In genomic region chr1:19312782-19313635, GRCh38 we compare ENCODE assay signal across 8 cellular contexts. TPM values are rescaled to one million over a fixed set of nuclear protein-coding genes. Genes with fewer than 3 reads are reported as not detected.
DNase-seq lines count a peak whose midpoint lies in the region; ATAC-seq lines count a peak whose summit lies in the region.

No MANE protein-coding gene starts in this region.

- H3K9me3 Mint-ChIP-seq in activated naive CD4-positive, alpha-beta T cell treated with anti-CD3 and anti-CD28 coated beads, Interleukin-2, amount 50 U/mL, for 72 hours: no peaks in the 10 kb centered on the region
- no peaks in the 10 kb centered on the region for H3K9me3 Mint-ChIP-seq in immature natural killer cell

- H3K27ac Mint-ChIP-seq in activated naive CD4-positive, alpha-beta T cell treated with anti-CD3 and anti-CD28 coated beads, Interleukin-2, amount 50 U/mL, for 72 hours: peak overlapping the region; percentile 51 to 80
- H3K27ac Mint-ChIP-seq in immature natural killer cell: peak overlapping the region; percentile 48 to 86 (median 72)

- DNase-seq in NOMO-1 treated with DMSO at 0.1 percent for 48 hours (lab: John Stamatoyannopoulos, UW; ENCODE audit: unreplicated experiment): peak; percentile 9
- no peak for DNase-seq in NOMO-1 treated with dmso at 0.1 percent for 144 hours (lab: John Stamatoyannopoulos, UW; ENCODE audit: unreplicated experiment)
- DNase-seq in activated naive CD4-positive, alpha-beta T cell treated with anti-CD3 and anti-CD28 coated beads, Interleukin-2, amount 50 U/mL, for 72 hours (ENCODE audit: low spot score in 2 of 2): no peak
- DNase-seq in immature natural killer cell: no peak
- peak; percentile 58 for DNase-seq in stimulated activated naive CD8-positive, alpha-beta T cell treated with anti-CD3 and anti-CD28 coated beads, Interleukin-15, Interleukin-2, amounts not matched to agents 100 U/mL and 50 U/mL, for 24 hours
- DNase-seq in SK-N-DZ (ENCODE audit: low spot score): no peak
- no peak for DNase-seq in dedifferentiated amniotic fluid mesenchymal stem cell (ENCODE audit: extremely low spot score)

- peaks cover 0 to 9% of the 10 kb centered on the region in 2 donors for H3K36me3 Mint-ChIP-seq in activated naive CD4-positive, alpha-beta T cell treated with anti-CD3 and anti-CD28 coated beads, Interleukin-2, amount 50 U/mL, for 72 hours
- no peaks in the 10 kb centered on the region for H3K36me3 Mint-ChIP-seq in immature natural killer cell

- H3K27me3 Mint-ChIP-seq in immature natural killer cell (ENCODE audit: low read depth in 3 of 3): peaks cover 4 to 10% (median 5%) of the 10 kb centered on the region in 3 donors

- peak overlapping the region; percentile 75 to 88 (median 79) for H3K4me3 Mint-ChIP-seq in immature natural killer cell

- peak; percentile 14 for ATAC-seq in HG03045 (IDR thresholded peaks at IDR 0.05; ENCODE audit: unreplicated experiment)
- ATAC-seq in activated naive CD4-positive, alpha-beta T cell treated with anti-CD3 and anti-CD28 coated beads, Interleukin-2, amount 50 U/mL, for 72 hours: no peak
- ATAC-seq in stimulated activated naive CD8-positive, alpha-beta T cell treated with anti-CD3 and anti-CD28 coated beads, Interleukin-15, Interleukin-2, amounts not matched to agents 100 U/mL and 50 U/mL, for 24 hours: no peak

- peaks cover 45 to 48% of the 10 kb centered on the region in 2 donors for H3K4me1 Mint-ChIP-seq in immature natural killer cell

RNA-seq across cellular contexts. Expression of gene SLC66A1, which starts 0.9 kb away (rescaled TPM):
- 1 to 10 TPM; 6.7 to 7.2 TPM for total RNA-seq in activated naive CD4-positive, alpha-beta T cell treated with anti-CD3 and anti-CD28 coated beads, Interleukin-2, amount 50 U/mL, for 72 hours
- 10 to 100 TPM in 1 of 3 donors, 1 to 10 TPM in 2; 2.4 to 10.2 (median 3.3) TPM for polyA plus RNA-seq in immature natural killer cell
- polyA plus RNA-seq in SK-N-DZ (2014; cell fraction: cytosol; rRNA removed): 19.6 and 24.8 TPM in 2 replicates
- polyA plus RNA-seq in SK-N-DZ (2014; cell fraction: nucleus; rRNA removed): 14.5 and 15.5 TPM in 2 replicates

RNA-seq across cellular contexts. Expression of gene AKR7A2, which starts 1.1 kb away (rescaled TPM):
- total RNA-seq in activated naive CD4-positive, alpha-beta T cell treated with anti-CD3 and anti-CD28 coated beads, Interleukin-2, amount 50 U/mL, for 72 hours: 10 to 100 TPM; 42.9 to 50.2 TPM
- polyA plus RNA-seq in immature natural killer cell: 100 to 1,000 TPM; 130 to 217 (median 153) TPM
- polyA plus RNA-seq in SK-N-DZ (2014; cell fraction: cytosol; rRNA removed): 108 and 121 TPM in 2 replicates
- polyA plus RNA-seq in SK-N-DZ (2014; cell fraction: nucleus; rRNA removed): 78.5 and 88.6 TPM in 2 replicates

RNA-seq across cellular contexts. Expression of gene AKR7A3, which starts 24.4 kb away (rescaled TPM):
- under 1 TPM; 0.68 to 0.93 TPM for total RNA-seq in activated naive CD4-positive, alpha-beta T cell treated with anti-CD3 and anti-CD28 coated beads, Interleukin-2, amount 50 U/mL, for 72 hours
- polyA plus RNA-seq in immature natural killer cell: not detected
- 0.32 and 0.59 TPM in 2 replicates for polyA plus RNA-seq in SK-N-DZ (2014; cell fraction: cytosol; rRNA removed)
- polyA plus RNA-seq in SK-N-DZ (2014; cell fraction: nucleus; rRNA removed): 5.5 and 9.6 TPM in 2 replicates

Comparison
In these comparisons a context has a peak if more than half of its experiments do, and no peak if none do; other contexts are left out.
1. DNase-seq: peak in NOMO-1 treated with DMSO at 0.1 percent for 48 hours (single experiment) and stimulated activated naive CD8-positive, alpha-beta T cell treated with anti-CD3 and anti-CD28 coated beads, Interleukin-15, Interleukin-2, amounts not matched to agents 100 U/mL and 50 U/mL, for 24 hours (single experiment); none in NOMO-1 treated with dmso at 0.1 percent for 144 hours (single experiment), activated naive CD4-positive, alpha-beta T cell treated with anti-CD3 and anti-CD28 coated beads, Interleukin-2, amount 50 U/mL, for 72 hours (0 of 2), immature natural killer cell (0 of 3), SK-N-DZ (single experiment) and dedifferentiated amniotic fluid mesenchymal stem cell (single experiment).